In genomic region chr3:66574091-66574490, GRCh38 we compare ENCODE assay signal across 8 cellular contexts.
"Had no signal": no experiment of that assay in that cellular context is flagged by ENCODE, and none has a peak within 500 bp of the region (broad histone marks: within the 10 kb centered on the region; RNA-seq: fewer than 3 reads in every experiment).

No MANE protein-coding gene starts in this region.

- H3K4me3 Mint-ChIP-seq: IgD-negative memory B cell had no signal

- DNase-seq: IMR-90, KBM-7, KG1 had no signal

- FAIRE-seq: HepG2, HTR-8/SVneo had no signal

- H3K27ac ChIP-seq: HL-60 had no signal

- H3K36me3 Mint-ChIP-seq: IgD-negative memory B cell had no signal

- H3K4me3 ChIP-seq: K562 had no signal
